In genomic region chr7:25856056-25856780, GRCh38 we compare ENCODE assay signal across 8 cellular contexts.
DNase-seq lines count a peak whose midpoint lies in the region; ATAC-seq and TF ChIP-seq lines count a peak whose summit lies in the region.

No MANE protein-coding gene starts in this region.

- H3K36me3 Mint-ChIP-seq in activated CD4-positive, alpha-beta T cell treated with anti-CD3 and anti-CD28 coated beads for 36 hours (ENCODE audit: low read depth) = peaks cover 2% of the 10 kb centered on the region

- peaks cover 10% of the 10 kb centered on the region for H3K27me3 ChIP-seq in testis

- POLR2A ChIA-PET in activated CD4-positive, alpha-beta T cell treated with anti-CD3 and anti-CD28 coated beads for 36 hours (lab: Charles Lee) = interaction anchor here (0.6 kb wide), 1 partner anchor 372 kb away, joined by 3 read pairs; no protein-coding TSS in a partner anchor

- no peak for TF ChIP-seq CTCF in fibroblast of the aortic adventitia (IDR thresholded peaks at IDR 0.05; ENCODE audit: insufficient read depth, low read length)
- no peak for TF ChIP-seq CTCF in testis (IDR thresholded peaks at IDR 0.05)

- intact Hi-C loops in activated CD4-positive, alpha-beta T cell treated with anti-CD3 and anti-CD28 coated beads for 36 hours (cut with DNase I, micrococcal nuclease) = loop anchor here (2.0 to 10.0 kb wide), 7 partner anchors 436 to 1386 kb away; partner anchors contain the start of genes CYCS (in 1 of the 2), EVX1 (in 1 of the 2), HOXA9 (in 1 of the 2) and SKAP2 (in 1 of the 2)
- intact Hi-C loops in testis (cut with DNase I; ENCODE audit: low total_unique reads) = no loop called here
- intact Hi-C loops in left colon (cut with DNase I, micrococcal nuclease) = loop anchor here in 1 of 2 donors (10.0 kb wide), 1 partner anchor 1319 kb away; the partner anchor contains the start of gene HOXA10

- no peak for DNase-seq in activated CD4-positive, alpha-beta T cell treated with anti-CD3 and anti-CD28 coated beads for 36 hours
- DNase-seq in activated CD4-positive, alpha-beta T cell treated with anti-CD3 and anti-CD28 coated beads, Interleukin-2, amount 50 U/mL, for 1 hour = no peak
- DNase-seq in NCI-H82 treated with DMSO at 0.1 percent for 48 hours (lab: John Stamatoyannopoulos, UW; ENCODE audit: unreplicated experiment) (peak; percentile 58), fibroblast of the aortic adventitia (ENCODE audit: low read depth) (peak; percentile 38), testis (peak; percentile 17), left colon (no peak), GDM1 (lab: John Stamatoyannopoulos, UW) (no peak)

- no peaks in the 10 kb centered on the region for H3K36me3 ChIP-seq in testis (ENCODE audit: low read depth, missing control alignments)

- no peaks in the 10 kb centered on the region for H3K9me3 ChIP-seq in testis

- no peak for TF ChIP-seq POLR2A in testis (IDR thresholded peaks at IDR 0.05)

- peaks cover 29% of the 10 kb centered on the region for H3K4me1 Mint-ChIP-seq in activated CD4-positive, alpha-beta T cell treated with anti-CD3 and anti-CD28 coated beads for 36 hours

- CTCF ChIA-PET in activated CD4-positive, alpha-beta T cell treated with anti-CD3 and anti-CD28 coated beads for 36 hours (lab: Charles Lee) = interaction anchor here (0.6 to 2.1 kb wide), 2 partner anchors 9 kb away, joined by 3 to 7 read pairs; no protein-coding TSS in a partner anchor

- peak overlapping the region; percentile 12 to 63 for H3K27ac ChIP-seq in testis

- WGBS in testis, 2 donors = 24 to 26% methylated on average over 18 of the region's 18 CpGs

- H3K27ac Mint-ChIP-seq in activated CD4-positive, alpha-beta T cell treated with anti-CD3 and anti-CD28 coated beads for 36 hours = no peak overlapping the region

- no peak overlapping the region for H3K4me3 Mint-ChIP-seq in activated CD4-positive, alpha-beta T cell treated with anti-CD3 and anti-CD28 coated beads for 36 hours

- H3K9me3 Mint-ChIP-seq in activated CD4-positive, alpha-beta T cell treated with anti-CD3 and anti-CD28 coated beads for 36 hours (ENCODE audit: low read depth) = peaks cover 5% of the 10 kb centered on the region

- H3K4me1 ChIP-seq in testis = peaks cover 29% of the 10 kb centered on the region

- ATAC-seq in activated CD4-positive, alpha-beta T cell treated with anti-CD3 and anti-CD28 coated beads for 36 hours = peak; percentile 8
- ATAC-seq in left colon (no peak), GM21390 (IDR thresholded peaks at IDR 0.05; ENCODE audit: unreplicated experiment) (no peak)

- peaks cover 35% of the 10 kb centered on the region for H3K27me3 Mint-ChIP-seq in activated CD4-positive, alpha-beta T cell treated with anti-CD3 and anti-CD28 coated beads for 36 hours

- H3K4me3 ChIP-seq in fibroblast of the aortic adventitia (ENCODE audit: low read depth, low read length) (peak overlapping the region; percentile 71), testis (peak overlapping the region; percentile 49 to 62)

Comparison
In these comparisons a context has a peak if more than half of its experiments do, and no peak if none do; other contexts are left out.
1. DNase-seq: peak in NCI-H82 treated with DMSO at 0.1 percent for 48 hours (single experiment), fibroblast of the aortic adventitia (single experiment) and testis (single experiment); none in activated CD4-positive, alpha-beta T cell treated with anti-CD3 and anti-CD28 coated beads for 36 hours (single experiment), activated CD4-positive, alpha-beta T cell treated with anti-CD3 and anti-CD28 coated beads, Interleukin-2, amount 50 U/mL, for 1 hour (single experiment), left colon (0 of 2) and GDM1 (single experiment).